Comparison of ENCODE assay signal across 15 cellular contexts in genomic region chr19:51044327-51044726, GRCh38. TPM values are rescaled to one million over a fixed set of nuclear protein-coding genes. Genes with fewer than 3 reads are reported as not detected.
DNase-seq lines count a peak whose midpoint lies in the region; ATAC-seq and TF ChIP-seq lines count a peak whose summit lies in the region.
"Had no signal": no experiment of that assay in that cellular context is flagged by ENCODE, and none has a peak within 500 bp of the region (broad histone marks: within the 10 kb centered on the region; RNA-seq: fewer than 3 reads in every experiment).

No MANE protein-coding gene starts in this region.

- H3K9me1 ChIP-seq in IMR-90 (ENCODE audit: insufficient read depth, low read length), result no peaks in the 10 kb centered on the region

- no peaks in the 10 kb centered on the region for H3K36me3 ChIP-seq in IMR-90 (ENCODE audit: control insufficient read depth, insufficient read depth, low read length)
- no peaks in the 10 kb centered on the region for H3K36me3 ChIP-seq in adrenal gland (replicated peaks in 1 of 2)
- H3K36me3 ChIP-seq in PC-9 (ENCODE audit: low read depth), result no peaks in the 10 kb centered on the region
- H3K36me3 ChIP-seq: BLaER1 had no signal

- no peak overlapping the region for H2AK5ac ChIP-seq in IMR-90 (ENCODE audit: low read depth, low read length)

- H3K9me2 ChIP-seq in PC-9 (ENCODE audit: insufficient read depth), result no peaks in the 10 kb centered on the region

- no peak overlapping the region for H3K18ac ChIP-seq in IMR-90 (ENCODE audit: low read depth, low read length)

- H2BK20ac ChIP-seq in IMR-90 (ENCODE audit: low read depth, low read length), result no peak overlapping the region

- H4K8ac ChIP-seq in IMR-90 (ENCODE audit: low read depth in 2 of 2, low read length in 2 of 2), result no peak overlapping the region

- BruUV-seq in IMR-90 (replicated peaks; lab: Mats Ljungman, UMichigan) (no TSS peak), PC-9 (replicated peaks; lab: Mats Ljungman, UMichigan) (no TSS peak)

- no peak overlapping the region for H3K14ac ChIP-seq in IMR-90 (replicated peaks; ENCODE audit: low read depth, low read length)

- H3K4me2 ChIP-seq in IMR-90 (ENCODE audit: low read depth, low read length) (no peak overlapping the region), PC-9 (no peak overlapping the region)
- H3K4me2 ChIP-seq: BLaER1 had no signal

- H3K79me2 ChIP-seq in PC-9 (ENCODE audit: low read depth), result no peaks in the 10 kb centered on the region

- 0 out of 2 replicates have a peak, but pooled peaks cover 3% of the 10 kb centered on the region for H3F3A ChIP-seq in PC-9 (ENCODE audit: insufficient read depth, low read depth)

- no peaks in the 10 kb centered on the region for H4K20me1 ChIP-seq in IMR-90 (ENCODE audit: insufficient read depth, low read length)
- H4K20me1 ChIP-seq in PC-9 (ENCODE audit: insufficient read depth), result no peaks in the 10 kb centered on the region
- H4K20me1 ChIP-seq: BLaER1 had no signal

- no peak for TF ChIP-seq CTCF in IMR-90 (conservative IDR thresholded peaks at IDR 0.05; ENCODE audit: low read depth, low read length)
- TF ChIP-seq CTCF in adrenal gland (IDR thresholded peaks at IDR 0.05), result no peak
- no peak for TF ChIP-seq CTCF in PC-9 (conservative IDR thresholded peaks at IDR 0.05)

- no peak for TF ChIP-seq POLR2A in IMR-90 (IDR thresholded peaks at IDR 0.05; ENCODE audit: low read depth, low read length)
- no peak for TF ChIP-seq POLR2A in adrenal gland (IDR thresholded peaks at IDR 0.05)

- WGBS in IMR-90 (ENCODE audit: extremely low coverage in 2 of 2, insufficient read length in 1 of 2), 2 experiments, result no CpG with 5 or more reads among the region's 11 CpGs
- 79 to 82% (median 81%) methylated on average over 11 of the region's 11 CpGs for WGBS in adrenal gland, 4 donors

- CTCF ChIA-PET in IMR-90 (lab: Yijun Ruan, JAX) (no interaction called here), PC-9 (lab: Charles Lee) (no interaction called here)

- POLR2A ChIA-PET in IMR-90 (lab: Charles Lee; ENCODE audit: unreplicated experiment) (no interaction called here), PC-9 (lab: Charles Lee; ENCODE audit: unreplicated experiment) (no interaction called here)

- H3K4me3 ChIP-seq in IMR-90 (ENCODE audit: insufficient read depth, low read depth, low read length) (no peak overlapping the region), adrenal gland (no peak overlapping the region), PC-9 (no peak overlapping the region)
- H3K4me3 ChIP-seq: BLaER1 had no signal

- no peaks in the 10 kb centered on the region for H3K27me3 ChIP-seq in IMR-90 (ENCODE audit: control insufficient read depth, insufficient read depth, low read length)
- peaks cover 1% of the 10 kb centered on the region for H3K27me3 ChIP-seq in adrenal gland
- H3K27me3 ChIP-seq in PC-9 (ENCODE audit: insufficient read depth, low read depth), result peaks cover 43% of the 10 kb centered on the region
- H3K27me3 ChIP-seq: BLaER1 had no signal

- no peak overlapping the region for H2BK15ac ChIP-seq in IMR-90 (ENCODE audit: low read depth, low read length)

- no peaks in the 10 kb centered on the region for H3K79me1 ChIP-seq in IMR-90 (ENCODE audit: low read depth in 1 of 2, low read length in 2 of 2)

- no peak overlapping the region for H3K9ac ChIP-seq in IMR-90 (ENCODE audit: low read depth, low read length)
- H3K9ac ChIP-seq: BLaER1 had no signal

- in situ Hi-C loops in IMR-90 (cut with MboI; ENCODE audit: low sequenced_read_pairs), result no loop called here

- dilution Hi-C loops in IMR-90 (cut with HindIII; ENCODE audit: low sequenced_read_pairs, unreplicated experiment), result no loop called here

- no peak overlapping the region for H3K27ac ChIP-seq in IMR-90 (ENCODE audit: insufficient read depth, low read length)
- H3K27ac ChIP-seq in adrenal gland, result no peak overlapping the region
- no peak overlapping the region for H3K27ac ChIP-seq in PC-9
- H3K27ac ChIP-seq: BLaER1 had no signal

- no peak overlapping the region for H2AK9ac ChIP-seq in IMR-90 (replicated peaks; ENCODE audit: low read depth, low read length, poor library complexity)

- no peak for TF ChIP-seq RAD21 in IMR-90 (IDR thresholded peaks at IDR 0.05; ENCODE audit: low read length)

- no peaks in the 10 kb centered on the region for H3K4me1 ChIP-seq in IMR-90 (ENCODE audit: control insufficient read depth, insufficient read depth, low read length)
- H3K4me1 ChIP-seq in adrenal gland (replicated peaks in 1 of 2), result no peaks in the 10 kb centered on the region
- no peaks in the 10 kb centered on the region for H3K4me1 ChIP-seq in PC-9 (replicated peaks; ENCODE audit: insufficient read depth)
- H3K4me1 ChIP-seq: BLaER1 had no signal

- H3K9me3 ChIP-seq in IMR-90 (ENCODE audit: control insufficient read depth, insufficient read depth, low read length) (no peaks in the 10 kb centered on the region), adrenal gland (replicated peaks in 1 of 3) (no peaks in the 10 kb centered on the region), PC-9 (ENCODE audit: insufficient read depth, low read depth) (no peaks in the 10 kb centered on the region)

- no peak overlapping the region for H2BK120ac ChIP-seq in IMR-90 (ENCODE audit: low read depth, low read length)

- H2AFZ ChIP-seq in IMR-90 (replicated peaks; ENCODE audit: low read length, poor library complexity) (no peak overlapping the region), PC-9 (no peak overlapping the region)

- no peak overlapping the region for H3K23ac ChIP-seq in IMR-90 (ENCODE audit: low read depth, low read length)

- no peak for ATAC-seq in IMR-90 (ENCODE audit: low read depth)
- no peak for ATAC-seq in GM18498 (IDR thresholded peaks at IDR 0.05; ENCODE audit: unreplicated experiment)

- no peak overlapping the region for H3K56ac ChIP-seq in IMR-90 (ENCODE audit: extremely low read depth, insufficient read depth, low read length)

- intact Hi-C loops in IMR-90 (cut with micrococcal nuclease), result no loop called here
- intact Hi-C loops in adrenal gland (cut with DNase I), result no loop called here
- intact Hi-C loops in PC-9 (cut with micrococcal nuclease; ENCODE audit: unreplicated experiment), result no loop called here

- no peak overlapping the region for H4K91ac ChIP-seq in IMR-90 (ENCODE audit: insufficient read depth, low read depth, low read length)

- H2BK5ac ChIP-seq in IMR-90 (ENCODE audit: low read depth, low read length, poor library complexity, severe bottlenecking), result no peak overlapping the region

- H4K5ac ChIP-seq in IMR-90 (ENCODE audit: low read depth, low read length), result no peak overlapping the region

- no peak overlapping the region for H3K4ac ChIP-seq in IMR-90 (ENCODE audit: low read depth, low read length)

- DNase-seq in IMR-90, result no peak
- peak; percentile 4 for DNase-seq in epidermal melanocyte (ENCODE audit: insufficient read length, low spot score)
- DNase-seq in adrenal gland, result no peak
- DNase-seq in PC-9, result no peak
- DNase-seq: AML-193; CD4-positive, alpha-beta memory T cell; DMS153; DMS79; GDM1; GOT3; H9 had no signal

TF ChIP-seq in IMR-90, 13 proteins besides CTCF, POLR2A, EP300 and RAD21:
- TF ChIP-seq MAFK (IDR thresholded peaks at IDR 0.05; ENCODE audit: low read depth, low read length), result peak; percentile 65
- no peak for TF ChIP-seq MAZ (IDR thresholded peaks at IDR 0.05; ENCODE audit: borderline replicate concordance, low read depth, low read length)
TF ChIP-seq in IMR-90: peak in this region for 1.

RNA-seq across cellular contexts. Expression of gene KLK12, which starts 9.5 kb away (rescaled TPM):
- total RNA-seq in IMR-90 (2012; rRNA removed) (not detected in 2 replicates), adrenal gland (not detected), PC-9 (2021) (not detected in 2 replicates)
- polyA plus RNA-seq in IMR-90 (2012; rRNA removed) (not detected in 2 replicates), adrenal gland (under 1 TPM in 1 of 3 donors, not detected in 2; 0.17 TPM)
- polyA plus RNA-seq in IMR-90 (2012; cell fraction: cytosol; rRNA removed), result not detected in 2 replicates
- polyA plus RNA-seq in IMR-90 (2012; cell fraction: nucleus; rRNA removed; ENCODE audit: low replicate concordance), result not detected in 2 replicates
- total RNA-seq: CD4-positive, alpha-beta memory T cell; Daoy; H9 had no signal
- polyA plus RNA-seq: CD14-positive monocyte; CD4-positive, alpha-beta memory T cell had no signal

RNA-seq across cellular contexts. Expression of gene KLK11, which starts 17.9 kb away (rescaled TPM):
- total RNA-seq in IMR-90 (2012; rRNA removed), result not detected in 2 replicates
- polyA plus RNA-seq in IMR-90 (2012; rRNA removed), result not detected in 2 replicates
- not detected in 2 replicates for polyA plus RNA-seq in IMR-90 (2012; cell fraction: cytosol; rRNA removed)
- polyA plus RNA-seq in IMR-90 (2012; cell fraction: nucleus; rRNA removed; ENCODE audit: low replicate concordance), result not detected in 2 replicates
- not detected for total RNA-seq in adrenal gland
- polyA plus RNA-seq in adrenal gland, result under 1 TPM in 2 of 3 donors, not detected in 1; 0.07 to 0.32 TPM
- total RNA-seq in PC-9 (2021), result 1.5 and 1.6 TPM in 2 replicates
- total RNA-seq: CD4-positive, alpha-beta memory T cell; Daoy; H9 had no signal
- polyA plus RNA-seq: CD14-positive monocyte; CD4-positive, alpha-beta memory T cell had no signal

RNA-seq across cellular contexts. Expression of gene KLK13, which starts 20.6 kb away (rescaled TPM):
- total RNA-seq in IMR-90 (2012; rRNA removed), result not detected in 2 replicates
- polyA plus RNA-seq in IMR-90 (2012; rRNA removed), result 0.16 TPM in 1 of 2 replicates, not detected in the other
- not detected in 2 replicates for polyA plus RNA-seq in IMR-90 (2012; cell fraction: cytosol; rRNA removed)
- polyA plus RNA-seq in IMR-90 (2012; cell fraction: nucleus; rRNA removed; ENCODE audit: low replicate concordance), result not detected in 2 replicates
- not detected for total RNA-seq in adrenal gland
- polyA plus RNA-seq in adrenal gland, result under 1 TPM in 1 of 3 donors, not detected in 2; 0.47 TPM
- not detected in 2 replicates for total RNA-seq in PC-9 (2021)
- total RNA-seq: CD4-positive, alpha-beta memory T cell; Daoy had no signal
- polyA plus RNA-seq: CD14-positive monocyte; CD4-positive, alpha-beta memory T cell had no signal

RNA-seq across cellular contexts. Expression of gene KLK10, which starts 24.8 kb away (rescaled TPM):
- total RNA-seq in IMR-90 (2012; rRNA removed) (not detected in 2 replicates), adrenal gland (1 to 10 TPM in 1 of 8 donors, under 1 TPM in 3, not detected in 4; 0.23 to 1.4 (median 0.36) TPM), PC-9 (2021) (28.0 and 28.9 TPM in 2 replicates)
- polyA plus RNA-seq in IMR-90 (2012; rRNA removed) (not detected in 2 replicates), adrenal gland (under 1 TPM in 2 of 3 donors, not detected in 1; 0.34 to 0.56 TPM)
- polyA plus RNA-seq in IMR-90 (2012; cell fraction: cytosol; rRNA removed), result not detected in 2 replicates
- polyA plus RNA-seq in IMR-90 (2012; cell fraction: nucleus; rRNA removed; ENCODE audit: low replicate concordance), result not detected in 2 replicates
- total RNA-seq: CD4-positive, alpha-beta memory T cell; Daoy had no signal
- polyA plus RNA-seq: CD14-positive monocyte; CD4-positive, alpha-beta memory T cell had no signal

RNA-seq across cellular contexts. Expression of gene KLK14, which starts 38.4 kb away (rescaled TPM):
- total RNA-seq in IMR-90 (2012; rRNA removed) (not detected in 2 replicates), adrenal gland (under 1 TPM in 2 of 8 donors, not detected in 6; 0.25 to 0.65 TPM), PC-9 (2021) (0.35 and 0.57 TPM in 2 replicates)
- polyA plus RNA-seq in IMR-90 (2012; rRNA removed) (not detected in 2 replicates), adrenal gland (under 1 TPM in 2 of 3 donors, not detected in 1; 0.48 to 0.81 TPM)
- not detected in 2 replicates for polyA plus RNA-seq in IMR-90 (2012; cell fraction: cytosol; rRNA removed)
- 0.28 and 0.66 TPM in 2 replicates for polyA plus RNA-seq in IMR-90 (2012; cell fraction: nucleus; rRNA removed; ENCODE audit: low replicate concordance)
- total RNA-seq: Daoy had no signal
- polyA plus RNA-seq: CD14-positive monocyte; CD4-positive, alpha-beta memory T cell had no signal
